Comparison of ENCODE assay signal across 1 cellular context in the genomic region with DNA sequence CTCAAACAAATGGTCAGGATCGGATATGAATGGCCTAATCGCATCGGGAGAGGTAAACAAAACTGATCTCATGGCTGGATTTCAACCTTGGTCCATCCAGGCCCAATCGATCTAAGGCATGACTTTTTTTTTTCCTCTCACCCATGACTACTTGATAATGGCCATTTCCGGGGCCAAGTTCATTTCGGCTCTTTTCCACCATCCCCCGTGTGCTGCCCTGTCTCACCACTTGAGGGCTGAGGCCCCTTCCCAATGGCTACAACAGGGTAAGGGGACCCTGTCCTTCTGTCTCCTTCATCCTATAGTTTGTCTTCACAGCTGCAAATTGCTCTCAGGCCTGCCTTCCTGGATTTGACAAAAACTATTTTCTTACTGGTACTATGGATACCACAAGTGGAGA.
A peak's percentile ranks its signal among the peaks of the same experiment; 100 is the strongest.
TF ChIP-seq lines count a peak whose summit lies in the region.

No MANE protein-coding gene starts in this region.

TF ChIP-seq in K562, 482 proteins besides CTCF, POLR2A, EP300 and RAD21 (continued from another document and continues in another):
- TF ChIP-seq CREB1 (IDR thresholded peaks at IDR 0.05), result no peak
- TF ChIP-seq CREB1 (CRISPR knock-in tag; IDR thresholded peaks at IDR 0.05), result no peak
- TF ChIP-seq FOXP1 (CRISPR knock-in tag; IDR thresholded peaks at IDR 0.05), result no peak
- TF ChIP-seq ZNF384 (IDR thresholded peaks at IDR 0.05; ENCODE audit: low read depth, low read length), result peak; percentile 67; the same call in 1 of the 2 replicates
- TF ChIP-seq ZNF165 (CRISPR knock-in tag; IDR thresholded peaks at IDR 0.05; ENCODE audit: borderline replicate concordance), result no peak
- TF ChIP-seq RNF2 (IDR thresholded peaks at IDR 0.05), result no peak
- TF ChIP-seq ZNF134 (CRISPR knock-in tag; conservative IDR thresholded peaks at IDR 0.05), result no peak
- no peak for TF ChIP-seq MEF2D (tag; conservative IDR thresholded peaks at IDR 0.05; ENCODE audit: low read depth)
- TF ChIP-seq PRMT5 (CRISPR knock-in tag; IDR thresholded peaks at IDR 0.05), result no peak
- TF ChIP-seq, protein P1, sequence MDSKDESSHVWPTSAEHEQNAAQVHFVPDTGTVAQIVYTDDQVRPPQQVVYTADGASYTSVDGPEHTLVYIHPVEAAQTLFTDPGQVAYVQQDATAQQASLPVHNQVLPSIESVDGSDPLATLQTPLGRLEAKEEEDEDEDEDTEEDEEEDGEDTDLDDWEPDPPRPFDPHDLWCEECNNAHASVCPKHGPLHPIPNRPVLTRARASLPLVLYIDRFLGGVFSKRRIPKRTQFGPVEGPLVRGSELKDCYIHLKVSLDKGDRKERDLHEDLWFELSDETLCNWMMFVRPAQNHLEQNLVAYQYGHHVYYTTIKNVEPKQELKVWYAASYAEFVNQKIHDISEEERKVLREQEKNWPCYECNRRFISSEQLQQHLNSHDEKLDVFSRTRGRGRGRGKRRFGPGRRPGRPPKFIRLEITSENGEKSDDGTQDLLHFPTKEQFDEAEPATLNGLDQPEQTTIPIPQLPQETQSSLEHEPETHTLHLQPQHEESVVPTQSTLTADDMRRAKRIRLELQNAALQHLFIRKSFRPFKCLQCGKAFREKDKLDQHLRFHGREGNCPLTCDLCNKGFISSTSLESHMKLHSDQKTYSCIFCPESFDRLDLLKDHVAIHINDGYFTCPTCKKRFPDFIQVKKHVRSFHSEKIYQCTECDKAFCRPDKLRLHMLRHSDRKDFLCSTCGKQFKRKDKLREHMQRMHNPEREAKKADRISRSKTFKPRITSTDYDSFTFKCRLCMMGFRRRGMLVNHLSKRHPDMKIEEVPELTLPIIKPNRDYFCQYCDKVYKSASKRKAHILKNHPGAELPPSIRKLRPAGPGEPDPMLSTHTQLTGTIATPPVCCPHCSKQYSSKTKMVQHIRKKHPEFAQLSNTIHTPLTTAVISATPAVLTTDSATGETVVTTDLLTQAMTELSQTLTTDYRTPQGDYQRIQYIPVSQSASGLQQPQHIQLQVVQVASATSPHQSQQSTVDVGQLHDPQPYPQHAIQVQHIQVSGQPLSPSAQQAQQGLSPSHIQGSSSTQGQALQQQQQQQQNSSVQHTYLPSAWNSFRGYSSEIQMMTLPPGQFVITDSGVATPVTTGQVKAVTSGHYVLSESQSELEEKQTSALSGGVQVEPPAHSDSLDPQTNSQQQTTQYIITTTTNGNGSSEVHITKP (IDR thresholded peaks at IDR 0.05; ENCODE audit: partially characterized antibody), result no peak
- no peak for TF ChIP-seq YY1 (IDR thresholded peaks at IDR 0.05; ENCODE audit: borderline replicate concordance in 1 of 3, control insufficient read depth in 1 of 3, extremely low read depth in 1 of 3, insufficient read depth in 3 of 3, insufficient read length in 1 of 3, insufficient replicate concordance in 2 of 3, low read depth in 1 of 3, low read length in 2 of 3)
- TF ChIP-seq ZNF696 (CRISPR knock-in tag; conservative IDR thresholded peaks at IDR 0.05), result no peak
- TF ChIP-seq, protein P2, sequence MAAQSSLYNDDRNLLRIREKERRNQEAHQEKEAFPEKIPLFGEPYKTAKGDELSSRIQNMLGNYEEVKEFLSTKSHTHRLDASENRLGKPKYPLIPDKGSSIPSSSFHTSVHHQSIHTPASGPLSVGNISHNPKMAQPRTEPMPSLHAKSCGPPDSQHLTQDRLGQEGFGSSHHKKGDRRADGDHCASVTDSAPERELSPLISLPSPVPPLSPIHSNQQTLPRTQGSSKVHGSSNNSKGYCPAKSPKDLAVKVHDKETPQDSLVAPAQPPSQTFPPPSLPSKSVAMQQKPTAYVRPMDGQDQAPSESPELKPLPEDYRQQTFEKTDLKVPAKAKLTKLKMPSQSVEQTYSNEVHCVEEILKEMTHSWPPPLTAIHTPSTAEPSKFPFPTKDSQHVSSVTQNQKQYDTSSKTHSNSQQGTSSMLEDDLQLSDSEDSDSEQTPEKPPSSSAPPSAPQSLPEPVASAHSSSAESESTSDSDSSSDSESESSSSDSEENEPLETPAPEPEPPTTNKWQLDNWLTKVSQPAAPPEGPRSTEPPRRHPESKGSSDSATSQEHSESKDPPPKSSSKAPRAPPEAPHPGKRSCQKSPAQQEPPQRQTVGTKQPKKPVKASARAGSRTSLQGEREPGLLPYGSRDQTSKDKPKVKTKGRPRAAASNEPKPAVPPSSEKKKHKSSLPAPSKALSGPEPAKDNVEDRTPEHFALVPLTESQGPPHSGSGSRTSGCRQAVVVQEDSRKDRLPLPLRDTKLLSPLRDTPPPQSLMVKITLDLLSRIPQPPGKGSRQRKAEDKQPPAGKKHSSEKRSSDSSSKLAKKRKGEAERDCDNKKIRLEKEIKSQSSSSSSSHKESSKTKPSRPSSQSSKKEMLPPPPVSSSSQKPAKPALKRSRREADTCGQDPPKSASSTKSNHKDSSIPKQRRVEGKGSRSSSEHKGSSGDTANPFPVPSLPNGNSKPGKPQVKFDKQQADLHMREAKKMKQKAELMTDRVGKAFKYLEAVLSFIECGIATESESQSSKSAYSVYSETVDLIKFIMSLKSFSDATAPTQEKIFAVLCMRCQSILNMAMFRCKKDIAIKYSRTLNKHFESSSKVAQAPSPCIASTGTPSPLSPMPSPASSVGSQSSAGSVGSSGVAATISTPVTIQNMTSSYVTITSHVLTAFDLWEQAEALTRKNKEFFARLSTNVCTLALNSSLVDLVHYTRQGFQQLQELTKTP (IDR thresholded peaks at IDR 0.05; ENCODE audit: low read depth in 1 of 2, partially characterized antibody in 2 of 2), result no peak
- no peak for TF ChIP-seq DNMT1 (IDR thresholded peaks at IDR 0.05)
- peak; percentile 72 for TF ChIP-seq ZBTB7A (IDR thresholded peaks at IDR 0.05; ENCODE audit: borderline replicate concordance, control insufficient read depth, low read depth, low read length)
- TF ChIP-seq, protein P3, sequence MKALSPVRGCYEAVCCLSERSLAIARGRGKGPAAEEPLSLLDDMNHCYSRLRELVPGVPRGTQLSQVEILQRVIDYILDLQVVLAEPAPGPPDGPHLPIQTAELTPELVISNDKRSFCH (CRISPR knock-in tag; IDR thresholded peaks at IDR 0.05), result no peak
- TF ChIP-seq, protein P3 (tag; IDR thresholded peaks at IDR 0.05), result no peak
- TF ChIP-seq SMAD4 (CRISPR knock-in tag; conservative IDR thresholded peaks at IDR 0.05), result peak; percentile 47; the same call in 1 of the 2 replicates
- TF ChIP-seq RB1 (IDR thresholded peaks at IDR 0.05; ENCODE audit: low read depth), result no peak
- TF ChIP-seq, protein P4, sequence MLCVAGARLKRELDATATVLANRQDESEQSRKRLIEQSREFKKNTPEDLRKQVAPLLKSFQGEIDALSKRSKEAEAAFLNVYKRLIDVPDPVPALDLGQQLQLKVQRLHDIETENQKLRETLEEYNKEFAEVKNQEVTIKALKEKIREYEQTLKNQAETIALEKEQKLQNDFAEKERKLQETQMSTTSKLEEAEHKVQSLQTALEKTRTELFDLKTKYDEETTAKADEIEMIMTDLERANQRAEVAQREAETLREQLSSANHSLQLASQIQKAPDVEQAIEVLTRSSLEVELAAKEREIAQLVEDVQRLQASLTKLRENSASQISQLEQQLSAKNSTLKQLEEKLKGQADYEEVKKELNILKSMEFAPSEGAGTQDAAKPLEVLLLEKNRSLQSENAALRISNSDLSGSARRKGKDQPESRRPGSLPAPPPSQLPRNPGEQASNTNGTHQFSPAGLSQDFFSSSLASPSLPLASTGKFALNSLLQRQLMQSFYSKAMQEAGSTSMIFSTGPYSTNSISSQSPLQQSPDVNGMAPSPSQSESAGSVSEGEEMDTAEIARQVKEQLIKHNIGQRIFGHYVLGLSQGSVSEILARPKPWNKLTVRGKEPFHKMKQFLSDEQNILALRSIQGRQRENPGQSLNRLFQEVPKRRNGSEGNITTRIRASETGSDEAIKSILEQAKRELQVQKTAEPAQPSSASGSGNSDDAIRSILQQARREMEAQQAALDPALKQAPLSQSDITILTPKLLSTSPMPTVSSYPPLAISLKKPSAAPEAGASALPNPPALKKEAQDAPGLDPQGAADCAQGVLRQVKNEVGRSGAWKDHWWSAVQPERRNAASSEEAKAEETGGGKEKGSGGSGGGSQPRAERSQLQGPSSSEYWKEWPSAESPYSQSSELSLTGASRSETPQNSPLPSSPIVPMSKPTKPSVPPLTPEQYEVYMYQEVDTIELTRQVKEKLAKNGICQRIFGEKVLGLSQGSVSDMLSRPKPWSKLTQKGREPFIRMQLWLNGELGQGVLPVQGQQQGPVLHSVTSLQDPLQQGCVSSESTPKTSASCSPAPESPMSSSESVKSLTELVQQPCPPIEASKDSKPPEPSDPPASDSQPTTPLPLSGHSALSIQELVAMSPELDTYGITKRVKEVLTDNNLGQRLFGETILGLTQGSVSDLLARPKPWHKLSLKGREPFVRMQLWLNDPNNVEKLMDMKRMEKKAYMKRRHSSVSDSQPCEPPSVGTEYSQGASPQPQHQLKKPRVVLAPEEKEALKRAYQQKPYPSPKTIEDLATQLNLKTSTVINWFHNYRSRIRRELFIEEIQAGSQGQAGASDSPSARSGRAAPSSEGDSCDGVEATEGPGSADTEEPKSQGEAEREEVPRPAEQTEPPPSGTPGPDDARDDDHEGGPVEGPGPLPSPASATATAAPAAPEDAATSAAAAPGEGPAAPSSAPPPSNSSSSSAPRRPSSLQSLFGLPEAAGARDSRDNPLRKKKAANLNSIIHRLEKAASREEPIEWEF (CRISPR knock-in tag; IDR thresholded peaks at IDR 0.05), result no peak
- TF ChIP-seq, protein P5, sequence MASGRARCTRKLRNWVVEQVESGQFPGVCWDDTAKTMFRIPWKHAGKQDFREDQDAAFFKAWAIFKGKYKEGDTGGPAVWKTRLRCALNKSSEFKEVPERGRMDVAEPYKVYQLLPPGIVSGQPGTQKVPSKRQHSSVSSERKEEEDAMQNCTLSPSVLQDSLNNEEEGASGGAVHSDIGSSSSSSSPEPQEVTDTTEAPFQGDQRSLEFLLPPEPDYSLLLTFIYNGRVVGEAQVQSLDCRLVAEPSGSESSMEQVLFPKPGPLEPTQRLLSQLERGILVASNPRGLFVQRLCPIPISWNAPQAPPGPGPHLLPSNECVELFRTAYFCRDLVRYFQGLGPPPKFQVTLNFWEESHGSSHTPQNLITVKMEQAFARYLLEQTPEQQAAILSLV (tag; IDR thresholded peaks at IDR 0.05), result no peak
- no peak for TF ChIP-seq ZNF311 (CRISPR knock-in tag; IDR thresholded peaks at IDR 0.05)
- TF ChIP-seq DPF2 (IDR thresholded peaks at IDR 0.05), result 0 out of 2 replicates have a peak, but pooled peaks have one; percentile 12
- no peak for TF ChIP-seq ELF2 (CRISPR knock-in tag; IDR thresholded peaks at IDR 0.05)
- TF ChIP-seq, protein P6, sequence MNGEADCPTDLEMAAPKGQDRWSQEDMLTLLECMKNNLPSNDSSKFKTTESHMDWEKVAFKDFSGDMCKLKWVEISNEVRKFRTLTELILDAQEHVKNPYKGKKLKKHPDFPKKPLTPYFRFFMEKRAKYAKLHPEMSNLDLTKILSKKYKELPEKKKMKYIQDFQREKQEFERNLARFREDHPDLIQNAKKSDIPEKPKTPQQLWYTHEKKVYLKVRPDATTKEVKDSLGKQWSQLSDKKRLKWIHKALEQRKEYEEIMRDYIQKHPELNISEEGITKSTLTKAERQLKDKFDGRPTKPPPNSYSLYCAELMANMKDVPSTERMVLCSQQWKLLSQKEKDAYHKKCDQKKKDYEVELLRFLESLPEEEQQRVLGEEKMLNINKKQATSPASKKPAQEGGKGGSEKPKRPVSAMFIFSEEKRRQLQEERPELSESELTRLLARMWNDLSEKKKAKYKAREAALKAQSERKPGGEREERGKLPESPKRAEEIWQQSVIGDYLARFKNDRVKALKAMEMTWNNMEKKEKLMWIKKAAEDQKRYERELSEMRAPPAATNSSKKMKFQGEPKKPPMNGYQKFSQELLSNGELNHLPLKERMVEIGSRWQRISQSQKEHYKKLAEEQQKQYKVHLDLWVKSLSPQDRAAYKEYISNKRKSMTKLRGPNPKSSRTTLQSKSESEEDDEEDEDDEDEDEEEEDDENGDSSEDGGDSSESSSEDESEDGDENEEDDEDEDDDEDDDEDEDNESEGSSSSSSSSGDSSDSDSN (IDR thresholded peaks at IDR 0.05; ENCODE audit: borderline replicate concordance in 1 of 2, low read depth in 2 of 2, low read length in 2 of 2), result no peak
- TF ChIP-seq ZNF551 (CRISPR knock-in tag; IDR thresholded peaks at IDR 0.05), result no peak
- TF ChIP-seq, protein P7, sequence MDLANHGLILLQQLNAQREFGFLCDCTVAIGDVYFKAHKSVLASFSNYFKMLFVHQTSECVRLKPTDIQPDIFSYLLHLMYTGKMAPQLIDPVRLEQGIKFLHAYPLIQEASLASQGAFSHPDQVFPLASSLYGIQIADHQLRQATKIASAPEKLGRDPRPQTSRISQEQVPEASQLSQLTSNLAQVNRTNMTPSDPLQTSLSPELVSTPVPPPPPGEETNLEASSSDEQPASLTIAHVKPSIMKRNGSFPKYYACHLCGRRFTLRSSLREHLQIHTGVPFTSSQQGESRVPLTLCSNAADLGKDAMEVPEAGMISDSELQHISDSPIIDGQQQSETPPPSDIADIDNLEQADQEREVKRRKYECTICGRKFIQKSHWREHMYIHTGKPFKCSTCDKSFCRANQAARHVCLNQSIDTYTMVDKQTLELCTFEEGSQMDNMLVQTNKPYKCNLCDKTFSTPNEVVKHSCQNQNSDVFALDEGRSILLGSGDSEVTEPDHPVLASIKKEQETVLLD (IDR thresholded peaks at IDR 0.05), result 0 out of 2 replicates have a peak, but pooled peaks have one; percentile 21
- no peak for TF ChIP-seq NR4A1 (CRISPR knock-in tag; IDR thresholded peaks at IDR 0.05)
- 0 out of 2 replicates have a peak, but pooled peaks have one; percentile 57 for TF ChIP-seq NR4A1 (tag; IDR thresholded peaks at IDR 0.05)
- TF ChIP-seq ZBTB17 (CRISPR knock-in tag; IDR thresholded peaks at IDR 0.05), result no peak
- 0 out of 2 replicates have a peak, but pooled peaks have one; percentile 29 for TF ChIP-seq NFRKB (IDR thresholded peaks at IDR 0.05; ENCODE audit: low read depth)
- TF ChIP-seq GATAD2B (IDR thresholded peaks at IDR 0.05; ENCODE audit: borderline replicate concordance), result no peak
- TF ChIP-seq GABPA (tag; conservative IDR thresholded peaks at IDR 0.05; ENCODE audit: low read depth), result peak; percentile 31
